ENCODE assay signal across 8 cellular contexts in the genomic region with DNA sequence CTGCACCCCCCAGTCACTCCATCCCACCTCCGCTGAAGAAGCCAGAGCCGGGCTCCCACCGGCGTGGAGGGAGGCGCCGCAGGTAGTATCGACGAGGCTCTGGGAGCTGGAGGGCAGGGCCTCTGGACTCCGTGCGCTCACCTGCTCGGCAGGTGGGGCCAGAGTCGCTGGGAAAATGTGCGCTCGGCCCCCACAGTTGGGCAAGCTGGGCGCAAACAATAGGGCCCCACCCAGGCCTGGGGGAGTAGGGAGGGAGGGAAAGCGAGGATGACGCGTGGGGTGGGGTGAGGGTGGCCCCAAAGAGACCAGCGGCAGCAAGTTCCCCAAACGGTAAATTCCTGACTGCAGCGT. TPM values are rescaled to one million over a fixed set of nuclear protein-coding genes. Genes with fewer than 3 reads are reported as not detected.
DNase-seq lines count a peak whose midpoint lies in the region; ATAC-seq, FAIRE-seq and TF ChIP-seq lines count a peak whose summit lies in the region.

No MANE protein-coding gene starts in this region.

- H3K27me3 ChIP-seq in BE2C (no peaks in the 10 kb centered on the region), breast epithelium (no peaks in the 10 kb centered on the region)

- TF ChIP-seq POLR2A in breast epithelium (IDR thresholded peaks at IDR 0.05): peak; percentile 42
- no peak for TF ChIP-seq POLR2A in lower leg skin (IDR thresholded peaks at IDR 0.05)

- no peak for FAIRE-seq in RCC 7860 (lab: Jason Lieb, UNC)

- peaks cover 8% of the 10 kb centered on the region for H3K4me1 ChIP-seq in BE2C
- H3K4me1 ChIP-seq in breast epithelium: peaks cover 6 to 14% of the 10 kb centered on the region in 2 donors

- WGBS in lower leg skin, 2 donors: 0 to 3% methylated on average over 16 to 19 of the region's 21 CpGs

- intact Hi-C loops in breast epithelium (cut with DNase I; ENCODE audit: low total_unique reads) (no loop called here), lower leg skin (cut with DNase I; ENCODE audit: low total_unique reads) (no loop called here)

- DNase-seq in BE2C (no peak), LoVo (ENCODE audit: low spot score) (peak; percentile 69), breast epithelium (ENCODE audit: low spot score in 2 of 2) (peak; percentile 83 to 88), lower leg skin (ENCODE audit: low spot score in 2 of 2) (peak; percentile 82 to 95), ureter (ENCODE audit: low spot score) (peak; percentile 89), KG1 (lab: John Stamatoyannopoulos, UW) (no peak), RCC 7860 (ENCODE audit: low spot score) (no peak)

- H3K36me3 ChIP-seq in BE2C (no peaks in the 10 kb centered on the region), breast epithelium (no peaks in the 10 kb centered on the region)

- peak overlapping the region; percentile 99 for H3K27ac ChIP-seq in breast epithelium

- ATAC-seq in GM21515 (IDR thresholded peaks at IDR 0.05; ENCODE audit: unreplicated experiment): no peak

- H3K4me3 ChIP-seq in BE2C (ENCODE audit: low read depth, low read length) (peak overlapping the region; percentile 61), breast epithelium (peak overlapping the region; percentile 75 to 98 (median 86)), lower leg skin (ENCODE audit: low read depth, poor library complexity, severe bottlenecking) (peak overlapping the region; percentile 53)

- no peak for TF ChIP-seq CTCF in BE2C (IDR thresholded peaks at IDR 0.05; ENCODE audit: low read depth, low read length)
- TF ChIP-seq CTCF in breast epithelium (IDR thresholded peaks at IDR 0.05): no peak
- TF ChIP-seq CTCF in lower leg skin (IDR thresholded peaks at IDR 0.05): no peak

- H3K9me3 ChIP-seq in BE2C (no peaks in the 10 kb centered on the region), breast epithelium (no peaks in the 10 kb centered on the region)

RNA-seq across cellular contexts. Expression of a gene that starts 0.7 kb away (rescaled TPM):
- polyA plus RNA-seq in BE2C (2012; ENCODE audit: insufficient read depth, insufficient read length, low read depth): 267 TPM
- total RNA-seq in breast epithelium (100 to 1,000 TPM; 107 to 158 (median 121) TPM), lower leg skin (1,000 to 10,000 TPM; 1,980 to 2,336 (median 2,116) TPM), ureter (277 TPM)

RNA-seq across cellular contexts. Expression of a gene that starts 25.9 kb away (rescaled TPM):
- polyA plus RNA-seq in BE2C (2012; ENCODE audit: insufficient read depth, insufficient read length, low read depth): 206 TPM
- 10 to 100 TPM in 2 of 3 donors, 1 to 10 TPM in 1; 6.2 to 19.0 (median 14.9) TPM for total RNA-seq in breast epithelium
- total RNA-seq in lower leg skin: 10 to 100 TPM; 12.8 to 14.5 (median 13.2) TPM
- 7.8 TPM for total RNA-seq in ureter

RNA-seq across cellular contexts. Expression of a gene that starts 27.0 kb away (rescaled TPM):
- polyA plus RNA-seq in BE2C (2012; ENCODE audit: insufficient read depth, insufficient read length, low read depth): 708 TPM
- total RNA-seq in breast epithelium: 10 to 100 TPM; 35.9 to 43.3 (median 39.4) TPM
- 10 to 100 TPM in 1 of 4 donors, 1 to 10 TPM in 3; 4.2 to 25.4 (median 6.8) TPM for total RNA-seq in lower leg skin
- total RNA-seq in ureter: 42.0 TPM

RNA-seq across cellular contexts. Expression of a gene that starts 50.2 kb away (rescaled TPM):
- 183 TPM for polyA plus RNA-seq in BE2C (2012; ENCODE audit: insufficient read depth, insufficient read length, low read depth)
- total RNA-seq in breast epithelium: 10 to 100 TPM; 50.2 to 83.9 (median 60.6) TPM
- 10 to 100 TPM; 17.7 to 35.1 (median 25.9) TPM for total RNA-seq in lower leg skin
- total RNA-seq in ureter: 36.3 TPM

RNA-seq across cellular contexts. Expression of a gene that starts 51.4 kb away (rescaled TPM):
- 0.29 TPM for polyA plus RNA-seq in BE2C (2012; ENCODE audit: insufficient read depth, insufficient read length, low read depth)
- total RNA-seq in breast epithelium (1 to 10 TPM in 1 of 3 donors, under 1 TPM in 1, not detected in 1; 0.33 to 2.2 TPM), lower leg skin (1 to 10 TPM in 2 of 4 donors, under 1 TPM in 2; 0.75 to 1.8 (median 1.1) TPM), ureter (0.47 TPM)

Comparison
In these comparisons a context has a peak if more than half of its experiments do, and no peak if none do; other contexts are left out.
1. DNase-seq: peak in LoVo (single experiment), breast epithelium (2 of 2), lower leg skin (2 of 2) and ureter (single experiment); none in BE2C (single experiment), KG1 (single experiment) and RCC 7860 (single experiment).
2. Peak in every context shown above with its lines, with median percentiles within 50 percentile points of each other: H3K4me3 ChIP-seq.